Comparison of ENCODE assay signal across 17 cellular contexts in the genomic region with DNA sequence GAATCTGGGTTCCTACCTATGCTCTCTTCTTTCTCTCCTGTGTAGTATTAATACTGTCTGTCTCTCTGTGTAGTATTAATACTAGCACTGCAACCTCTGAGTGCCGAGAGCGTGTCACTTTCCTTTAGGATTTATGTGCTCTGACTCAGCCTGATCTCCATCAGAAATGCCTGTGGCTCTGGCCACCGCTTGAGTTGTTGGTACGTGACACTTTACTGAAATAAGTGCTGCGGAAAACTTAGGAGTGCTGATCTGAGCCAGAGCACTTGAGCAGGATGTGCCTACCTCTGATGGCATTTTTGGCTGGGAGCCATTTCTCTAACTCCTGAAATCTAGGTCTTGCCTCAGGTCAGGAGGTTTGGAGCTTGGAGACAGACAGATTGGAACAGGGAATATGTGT.
DNase-seq lines count a peak whose midpoint lies in the region; ATAC-seq and TF ChIP-seq lines count a peak whose summit lies in the region.
"Had no signal": no experiment of that assay in that cellular context is flagged by ENCODE, and none has a peak within 500 bp of the region (broad histone marks: within the 10 kb centered on the region; RNA-seq: fewer than 3 reads in every experiment).

No MANE protein-coding gene starts in this region.

- H3K4me3 ChIP-seq in right cardiac atrium (ENCODE audit: low read length): no peak overlapping the region
- H3K4me3 ChIP-seq in SJSA1: no peak overlapping the region; the same call in 1 of the 2 replicates
- no peak overlapping the region for H3K4me3 ChIP-seq in suprapubic skin
- H3K4me3 ChIP-seq: thyroid gland had no signal

- intact Hi-C loops in Right ventricle myocardium superior (cut with DNase I) (no loop called here), right cardiac atrium (cut with DNase I) (no loop called here)

- 78% methylated on average over 5 of the region's 5 CpGs for WGBS in right cardiac atrium
- 59% methylated on average over 5 of the region's 5 CpGs for WGBS in suprapubic skin

- peak; percentile 21 for DNase-seq in Right ventricle myocardium superior
- DNase-seq in right cardiac atrium: no peak
- DNase-seq in SJSA1 (ENCODE audit: low read depth in 1 of 2, low spot score in 2 of 2): peak; percentile 4 to 36
- DNase-seq in glomerular visceral epithelial cell (ENCODE audit: extremely low spot score): peak; percentile 84
- DNase-seq in NCI-H1417 treated with DMSO at 0.1 percent for 48 hours (lab: John Stamatoyannopoulos, UW): no peak
- DNase-seq in suprapubic skin (ENCODE audit: low spot score in 2 of 2): no peak
- no peak for DNase-seq in ureter (ENCODE audit: low spot score)
- DNase-seq: activated naive CD8-positive, alpha-beta T cell treated with anti-CD3 and anti-CD28 coated beads, Interleukin-2, amount 50 U/mL, for 24 hours; CD8-positive, alpha-beta memory T cell; endodermal cell; immature natural killer cell; NCI-H510A treated with DMSO at 0.1 percent for 48 hours; nucleus accumbens; stimulated activated CD4-positive, alpha-beta T cell treated with anti-CD3 and anti-CD28 coated beads, Interleukin-4, amount 100 ng/mL, for 4 hours; thyroid gland had no signal

- TF ChIP-seq CTCF in suprapubic skin (IDR thresholded peaks at IDR 0.05): no peak

- no peak for TF ChIP-seq EP300 in suprapubic skin (IDR thresholded peaks at IDR 0.05)

- no peak for TF ChIP-seq POLR2A in suprapubic skin (IDR thresholded peaks at IDR 0.05)

- H3K4me1 ChIP-seq in right cardiac atrium (ENCODE audit: control insufficient read depth, insufficient read depth, low read length) (no peaks in the 10 kb centered on the region), SJSA1 (replicated peaks) (peaks cover 8% of the 10 kb centered on the region; the same call in 1 of the 2 replicates), suprapubic skin (no peaks in the 10 kb centered on the region)
- H3K4me1 ChIP-seq: thyroid gland had no signal

- H3K27ac ChIP-seq in right cardiac atrium (ENCODE audit: low read length): no peak overlapping the region
- H3K27ac ChIP-seq in SJSA1: peak overlapping the region; percentile 47
- H3K27ac ChIP-seq in suprapubic skin: no peak overlapping the region
- H3K27ac ChIP-seq: HL-60, thyroid gland had no signal

- no peaks in the 10 kb centered on the region for H3K36me3 ChIP-seq in SJSA1
- H3K36me3 ChIP-seq in suprapubic skin: no peaks in the 10 kb centered on the region
- H3K36me3 ChIP-seq: thyroid gland had no signal

- ATAC-seq in Right ventricle myocardium superior (ENCODE audit: poor library complexity): no peak
- ATAC-seq in right cardiac atrium: no peak
- no peak for ATAC-seq in HG03521 (IDR thresholded peaks at IDR 0.05; ENCODE audit: unreplicated experiment)
- ATAC-seq: activated naive CD8-positive, alpha-beta T cell treated with anti-CD3 and anti-CD28 coated beads, Interleukin-2, amount 50 U/mL, for 24 hours had no signal

- H3K9me3 ChIP-seq in right cardiac atrium (ENCODE audit: control insufficient read depth, low read length): no peaks in the 10 kb centered on the region
- H3K9me3 ChIP-seq in SJSA1 (replicated peaks): no peaks in the 10 kb centered on the region; the same call in 1 of the 2 replicates
- no peaks in the 10 kb centered on the region for H3K9me3 ChIP-seq in suprapubic skin
- H3K9me3 ChIP-seq: thyroid gland had no signal

- H3K27me3 ChIP-seq in right cardiac atrium (ENCODE audit: control insufficient read depth, insufficient read depth) (no peaks in the 10 kb centered on the region), SJSA1 (replicated peaks) (no peaks in the 10 kb centered on the region; the same call in 1 of the 2 replicates), suprapubic skin (no peaks in the 10 kb centered on the region)
- H3K27me3 ChIP-seq: thyroid gland had no signal

Comparison
In these comparisons a context has a peak if more than half of its experiments do, and no peak if none do; other contexts are left out.
1. DNase-seq: peak in Right ventricle myocardium superior (single experiment), SJSA1 (2 of 2) and glomerular visceral epithelial cell (single experiment); none in right cardiac atrium (0 of 3), NCI-H1417 treated with DMSO at 0.1 percent for 48 hours (single experiment), suprapubic skin (0 of 2) and ureter (single experiment).